Comparison of ENCODE assay signal across 9 cellular contexts in genomic region chr22:49966041-49966715, GRCh38. TPM values are rescaled to one million over a fixed set of nuclear protein-coding genes. Genes with fewer than 3 reads are reported as not detected.
A peak's percentile ranks its signal among the peaks of the same experiment; 100 is the strongest.
DNase-seq lines count a peak whose midpoint lies in the region; ATAC-seq lines count a peak whose summit lies in the region.
"Had no signal": no experiment of that assay in that cellular context is flagged by ENCODE, and none has a peak within 500 bp of the region (broad histone marks: within the 10 kb centered on the region; RNA-seq: fewer than 3 reads in every experiment).

No MANE protein-coding gene starts in this region.

- H3K9me3 ChIP-seq in right cardiac atrium (ENCODE audit: control insufficient read depth, low read length): no peaks in the 10 kb centered on the region

- H3K27me3 ChIP-seq in right cardiac atrium (ENCODE audit: control insufficient read depth, insufficient read depth) (no peaks in the 10 kb centered on the region), mesendoderm (ENCODE audit: insufficient read depth, low read length, poor library complexity) (no peaks in the 10 kb centered on the region)

- no peak overlapping the region for H3K9ac ChIP-seq in mesendoderm (ENCODE audit: low read length)

- POLR2A ChIA-PET in activated CD4-positive, alpha-beta memory T cell treated with anti-CD3 and anti-CD28 coated beads, Interleukin-2, amount 10 ng/mL, durations not matched to agents 7 days and 5 days (lab: Charles Lee): interaction anchor here (1.0 to 2.9 kb wide), 2 partner anchors 30 to 224 kb away, joined by 5 to 14 read pairs; no protein-coding TSS in a partner anchor

- H4K5ac ChIP-seq in mesendoderm (ENCODE audit: low read length): no peak overlapping the region

- no peaks in the 10 kb centered on the region for H3K36me3 ChIP-seq in mesendoderm (ENCODE audit: control insufficient read depth, insufficient read depth, low read length)

- CTCF ChIA-PET in activated CD4-positive, alpha-beta memory T cell treated with anti-CD3 and anti-CD28 coated beads, Interleukin-2, amount 10 ng/mL, durations not matched to agents 7 days and 5 days (lab: Charles Lee): no interaction called here

- H2BK5ac ChIP-seq in mesendoderm (ENCODE audit: low read length): no peak overlapping the region

- no peak overlapping the region for H3K27ac Mint-ChIP-seq in activated CD4-positive, alpha-beta memory T cell treated with anti-CD3 and anti-CD28 coated beads, Interleukin-2, amount 10 ng/mL, durations not matched to agents 7 days and 5 days

- H2AK5ac ChIP-seq in mesendoderm (ENCODE audit: low read length): no peak overlapping the region

- no peak overlapping the region for H3K56ac ChIP-seq in mesendoderm (ENCODE audit: low read length)

- H3K23ac ChIP-seq in mesendoderm (ENCODE audit: low read length): no peak overlapping the region

- H2BK120ac ChIP-seq in mesendoderm (ENCODE audit: low read depth, low read length): no peak overlapping the region

- H3K4me1 ChIP-seq in right cardiac atrium (ENCODE audit: control insufficient read depth, insufficient read depth, low read length): peaks cover 18% of the 10 kb centered on the region
- H3K4me1 ChIP-seq in mesendoderm (ENCODE audit: control insufficient read depth, low read depth, low read length): peaks cover 2% of the 10 kb centered on the region

- H3K79me1 ChIP-seq in mesendoderm (ENCODE audit: low read length): peaks cover 2% of the 10 kb centered on the region

- H3K4me3 ChIP-seq in right cardiac atrium (ENCODE audit: low read length) (no peak overlapping the region), mesendoderm (ENCODE audit: low read length) (no peak overlapping the region)

- H4K8ac ChIP-seq in mesendoderm (ENCODE audit: low read depth, low read length): no peak overlapping the region

- no peak overlapping the region for H3K18ac ChIP-seq in mesendoderm (ENCODE audit: low read length)

- peaks cover 33% of the 10 kb centered on the region for H3K36me3 Mint-ChIP-seq in activated CD4-positive, alpha-beta memory T cell treated with anti-CD3 and anti-CD28 coated beads, Interleukin-2, amount 10 ng/mL, durations not matched to agents 7 days and 5 days (ENCODE audit: low read depth)

- no peak overlapping the region for H2BK15ac ChIP-seq in mesendoderm (replicated peaks; ENCODE audit: low read depth)

- H3K27ac ChIP-seq in right cardiac atrium (ENCODE audit: low read length) (peak overlapping the region; percentile 55), mesendoderm (ENCODE audit: low read depth, low read length) (no peak overlapping the region)

- peaks cover 4% of the 10 kb centered on the region for H3K79me2 ChIP-seq in mesendoderm (ENCODE audit: control insufficient read depth, insufficient read depth, low read length)

- H3K4me1 Mint-ChIP-seq in activated CD4-positive, alpha-beta memory T cell treated with anti-CD3 and anti-CD28 coated beads, Interleukin-2, amount 10 ng/mL, durations not matched to agents 7 days and 5 days: peaks cover 41% of the 10 kb centered on the region

- H3K9me3 Mint-ChIP-seq in activated CD4-positive, alpha-beta memory T cell treated with anti-CD3 and anti-CD28 coated beads, Interleukin-2, amount 10 ng/mL, durations not matched to agents 7 days and 5 days: no peaks in the 10 kb centered on the region

- no peak for ATAC-seq in right cardiac atrium
- no peak for ATAC-seq in GM18909 (IDR thresholded peaks at IDR 0.05; ENCODE audit: poor library complexity, unreplicated experiment)

- no peak overlapping the region for H3K4ac ChIP-seq in mesendoderm (ENCODE audit: low read depth, low read length)

- no peak overlapping the region for H3K4me2 ChIP-seq in mesendoderm (ENCODE audit: low read length)

- no peaks in the 10 kb centered on the region for H3K27me3 Mint-ChIP-seq in activated CD4-positive, alpha-beta memory T cell treated with anti-CD3 and anti-CD28 coated beads, Interleukin-2, amount 10 ng/mL, durations not matched to agents 7 days and 5 days

- DNase-seq in Daoy (ENCODE audit: low read depth) (peak; percentile 3), right cardiac atrium (peak; percentile 23 to 58 (median 51)), mesendoderm (no peak), T-helper 9 cell (no peak), islet precursor cell (no peak)
- DNase-seq in activated CD4-positive, alpha-beta memory T cell treated with anti-CD3 and anti-CD28 coated beads, Interleukin-2, amount 10 ng/mL, durations not matched to agents 7 days and 5 days: peak; percentile 17
- peak; percentile 8 for DNase-seq in stimulated activated CD4-positive, alpha-beta T cell treated with anti-CD3 and anti-CD28 coated beads, Interleukin-1b, Interleukin-23, amount 100 ng/mL, for 48 hours

- intact Hi-C loops in right cardiac atrium (cut with DNase I): no loop called here

- no peak overlapping the region for H3K4me3 Mint-ChIP-seq in activated CD4-positive, alpha-beta memory T cell treated with anti-CD3 and anti-CD28 coated beads, Interleukin-2, amount 10 ng/mL, durations not matched to agents 7 days and 5 days

- 79% methylated on average over 11 of the region's 11 CpGs for WGBS in right cardiac atrium
- WGBS in mesendoderm (ENCODE audit: extremely low coverage, insufficient coverage, low lambda C conversion rate): no CpG with 5 or more reads among the region's 11 CpGs

RNA-seq across cellular contexts. Expression of gene PIM3, which starts 5.6 kb away (rescaled TPM):
- total RNA-seq in Daoy (2014; rRNA removed; shearing (Covaris generic)): 73.1 and 87.7 TPM in 2 replicates
- 10 to 100 TPM; 60.1 to 62.3 TPM for total RNA-seq in activated CD4-positive, alpha-beta memory T cell treated with anti-CD3 and anti-CD28 coated beads, Interleukin-2, amount 10 ng/mL, durations not matched to agents 7 days and 5 days
- total RNA-seq in right cardiac atrium: 10 to 100 TPM; 39.9 to 55.8 (median 49.9) TPM
- 39.0 TPM for polyA plus RNA-seq in right cardiac atrium
- 14.0 TPM for polyA plus RNA-seq in mesendoderm (2013, experiment 1 of 2)
- 14.1 TPM for polyA plus RNA-seq in mesendoderm (2013, experiment 2 of 2)

RNA-seq across cellular contexts. Expression of gene IL17REL, which starts 46.4 kb away (rescaled TPM):
- total RNA-seq in Daoy (2014; rRNA removed; shearing (Covaris generic)): not detected in 2 replicates
- total RNA-seq in activated CD4-positive, alpha-beta memory T cell treated with anti-CD3 and anti-CD28 coated beads, Interleukin-2, amount 10 ng/mL, durations not matched to agents 7 days and 5 days: not detected
- under 1 TPM in 1 of 4 donors, not detected in 3; 0.06 TPM for total RNA-seq in right cardiac atrium
- not detected for polyA plus RNA-seq in right cardiac atrium
- polyA plus RNA-seq in mesendoderm (2013, experiment 1 of 2): not detected
- not detected for polyA plus RNA-seq in mesendoderm (2013, experiment 2 of 2)
- total RNA-seq: fibroblast of villous mesenchyme had no signal

RNA-seq across cellular contexts. Expression of gene CRELD2, which starts 47.7 kb away (rescaled TPM):
- 59.4 and 82.5 TPM in 2 replicates for total RNA-seq in Daoy (2014; rRNA removed; shearing (Covaris generic))
- total RNA-seq in activated CD4-positive, alpha-beta memory T cell treated with anti-CD3 and anti-CD28 coated beads, Interleukin-2, amount 10 ng/mL, durations not matched to agents 7 days and 5 days: 10 to 100 TPM; 50.0 to 51.2 TPM
- 10 to 100 TPM; 22.1 to 40.0 (median 26.8) TPM for total RNA-seq in right cardiac atrium
- 21.8 TPM for polyA plus RNA-seq in right cardiac atrium
- polyA plus RNA-seq in mesendoderm (2013, experiment 1 of 2): 18.7 TPM
- polyA plus RNA-seq in mesendoderm (2013, experiment 2 of 2): 18.4 TPM

RNA-seq across cellular contexts. Expression of gene ALG12, which starts 47.9 kb away (rescaled TPM):
- 12.6 and 16.3 TPM in 2 replicates for total RNA-seq in Daoy (2014; rRNA removed; shearing (Covaris generic))
- 10 to 100 TPM; 14.7 to 20.6 TPM for total RNA-seq in activated CD4-positive, alpha-beta memory T cell treated with anti-CD3 and anti-CD28 coated beads, Interleukin-2, amount 10 ng/mL, durations not matched to agents 7 days and 5 days
- 10 to 100 TPM; 13.2 to 19.7 (median 17.4) TPM for total RNA-seq in right cardiac atrium
- 13.0 TPM for polyA plus RNA-seq in right cardiac atrium
- polyA plus RNA-seq in mesendoderm (2013, experiment 1 of 2): 11.0 TPM
- 11.4 TPM for polyA plus RNA-seq in mesendoderm (2013, experiment 2 of 2)

Comparison
In these comparisons a context has a peak if more than half of its experiments do, and no peak if none do; other contexts are left out.
1. DNase-seq: peak in Daoy (single experiment), activated CD4-positive, alpha-beta memory T cell treated with anti-CD3 and anti-CD28 coated beads, Interleukin-2, amount 10 ng/mL, durations not matched to agents 7 days and 5 days (single experiment), right cardiac atrium (3 of 3) and stimulated activated CD4-positive, alpha-beta T cell treated with anti-CD3 and anti-CD28 coated beads, Interleukin-1b, Interleukin-23, amount 100 ng/mL, for 48 hours (single experiment); none in mesendoderm (single experiment), T-helper 9 cell (single experiment) and islet precursor cell (single experiment).